18 cellular contexts compared by ENCODE assay signal in genomic region chr10:110833234-110833940, GRCh38. TPM values are rescaled to one million over a fixed set of nuclear protein-coding genes. Genes with fewer than 3 reads are reported as not detected.
DNase-seq lines count a peak whose midpoint lies in the region; ATAC-seq and TF ChIP-seq lines count a peak whose summit lies in the region.
"Had no signal": no experiment of that assay in that cellular context is flagged by ENCODE, and none has a peak within 500 bp of the region (broad histone marks: within the 10 kb centered on the region; RNA-seq: fewer than 3 reads in every experiment).

No MANE protein-coding gene starts in this region.

- DNase-seq in activated CD4-positive, alpha-beta T cell treated with anti-CD3 and anti-CD28 coated beads, Interleukin-2, amount 10 ng/mL, durations not matched to agents 7 days and 5 days, result no peak
- no peak for DNase-seq in activated CD4-positive, alpha-beta T cell treated with anti-CD3 and anti-CD28 coated beads for 1 hour
- peak; percentile 23 for DNase-seq in WTC11 (ENCODE audit: low spot score)
- peak; percentile 25 for DNase-seq in iPS-NIHi7 (ENCODE audit: extremely low spot score)
- no peak for DNase-seq in NOMO-1 treated with dmso at 0.1 percent for 144 hours (lab: John Stamatoyannopoulos, UW; ENCODE audit: unreplicated experiment)
- DNase-seq in brain microvascular endothelial cell, result no peak
- DNase-seq: ACHN; activated CD4-positive, alpha-beta memory T cell treated with anti-CD3 and anti-CD28 coated beads, Interleukin-2, amount 10 ng/mL, durations not matched to agents 7 days and 5 days; Calu3; cerebellar nuclear complex; head of caudate nucleus; KBM-7; left cardiac atrium; NCI-H1436; NCI-H774 had no signal

- no peaks in the 10 kb centered on the region for H3K27me3 ChIP-seq in brain microvascular endothelial cell (replicated peaks)

- H3K4me3 Mint-ChIP-seq in activated CD4-positive, alpha-beta T cell treated with anti-CD3 and anti-CD28 coated beads, Interleukin-2, amount 10 ng/mL, durations not matched to agents 7 days and 5 days, result no peak overlapping the region
- no peak overlapping the region for H3K4me3 Mint-ChIP-seq in WTC11
- no peak overlapping the region for H3K4me3 Mint-ChIP-seq in stimulated activated memory B cell treated with anti-CD40 and anti-IgM and Interleukin-4, amounts not matched to agents 10 μg/mL and 1 μg/mL and 100 μg/mL, for 72 hours
- H3K4me3 Mint-ChIP-seq: activated CD4-positive, alpha-beta memory T cell treated with anti-CD3 and anti-CD28 coated beads, Interleukin-2, amount 10 ng/mL, durations not matched to agents 7 days and 5 days had no signal

- POLR2A ChIA-PET in activated CD4-positive, alpha-beta T cell treated with anti-CD3 and anti-CD28 coated beads, Interleukin-2, amount 10 ng/mL, durations not matched to agents 7 days and 5 days (lab: Charles Lee), result no interaction called here
- POLR2A ChIA-PET in WTC11 (lab: Charles Lee), result no interaction called here

- no peak overlapping the region for H3K4me3 ChIP-seq in brain microvascular endothelial cell (ENCODE audit: low read depth, low read length)

- CTCF ChIA-PET in activated CD4-positive, alpha-beta T cell treated with anti-CD3 and anti-CD28 coated beads, Interleukin-2, amount 10 ng/mL, durations not matched to agents 7 days and 5 days (lab: Charles Lee), result interaction anchor here (0.8 to 1.4 kb wide), 4 partner anchors 14 to 35 kb away, joined by 3 to 4 read pairs (median 3); no protein-coding TSS in a partner anchor
- CTCF ChIA-PET in WTC11 (lab: Charles Lee), result no interaction called here

- H3K4me1 Mint-ChIP-seq in activated CD4-positive, alpha-beta T cell treated with anti-CD3 and anti-CD28 coated beads, Interleukin-2, amount 10 ng/mL, durations not matched to agents 7 days and 5 days, result peaks cover 36% of the 10 kb centered on the region
- H3K4me1 Mint-ChIP-seq in WTC11, result peaks cover 28% of the 10 kb centered on the region
- peaks cover 49% of the 10 kb centered on the region for H3K4me1 Mint-ChIP-seq in stimulated activated memory B cell treated with anti-CD40 and anti-IgM and Interleukin-4, amounts not matched to agents 10 μg/mL and 1 μg/mL and 100 μg/mL, for 72 hours

- no peak for TF ChIP-seq CTCF in WTC11 (IDR thresholded peaks at IDR 0.05)
- TF ChIP-seq CTCF in brain microvascular endothelial cell (IDR thresholded peaks at IDR 0.05; ENCODE audit: low read depth, low read length, missing control alignments), result no peak

- H3K9me3 Mint-ChIP-seq in activated CD4-positive, alpha-beta T cell treated with anti-CD3 and anti-CD28 coated beads, Interleukin-2, amount 10 ng/mL, durations not matched to agents 7 days and 5 days, result no peaks in the 10 kb centered on the region
- no peaks in the 10 kb centered on the region for H3K9me3 Mint-ChIP-seq in WTC11
- H3K9me3 Mint-ChIP-seq in stimulated activated memory B cell treated with anti-CD40 and anti-IgM and Interleukin-4, amounts not matched to agents 10 μg/mL and 1 μg/mL and 100 μg/mL, for 72 hours, result no peaks in the 10 kb centered on the region
- H3K9me3 Mint-ChIP-seq: activated CD4-positive, alpha-beta memory T cell treated with anti-CD3 and anti-CD28 coated beads, Interleukin-2, amount 10 ng/mL, durations not matched to agents 7 days and 5 days had no signal

- no peaks in the 10 kb centered on the region for H3K36me3 ChIP-seq in brain microvascular endothelial cell (replicated peaks)

- H3K27ac Mint-ChIP-seq in activated CD4-positive, alpha-beta T cell treated with anti-CD3 and anti-CD28 coated beads, Interleukin-2, amount 10 ng/mL, durations not matched to agents 7 days and 5 days, result peak overlapping the region; percentile 48
- no peak overlapping the region for H3K27ac Mint-ChIP-seq in WTC11
- H3K27ac Mint-ChIP-seq in stimulated activated memory B cell treated with anti-CD40 and anti-IgM and Interleukin-4, amounts not matched to agents 10 μg/mL and 1 μg/mL and 100 μg/mL, for 72 hours, result no peak overlapping the region
- H3K27ac Mint-ChIP-seq: activated CD4-positive, alpha-beta memory T cell treated with anti-CD3 and anti-CD28 coated beads, Interleukin-2, amount 10 ng/mL, durations not matched to agents 7 days and 5 days had no signal

- H3K27ac ChIP-seq in brain microvascular endothelial cell, result no peak overlapping the region
- H3K27ac ChIP-seq: epithelial cell of prostate had no signal

- in situ Hi-C loops in brain microvascular endothelial cell (cut with HindIII; ENCODE audit: low pct_ligation_motif_present, low sequenced_read_pairs), result no loop called here

- ATAC-seq in WTC11 (peak; percentile 64), GM18511 (IDR thresholded peaks at IDR 0.05; ENCODE audit: unreplicated experiment) (no peak)
- peak; percentile 6 for ATAC-seq in stimulated activated memory B cell treated with anti-CD40 and anti-IgM and Interleukin-4, amounts not matched to agents 10 μg/mL and 1 μg/mL and 100 μg/mL, for 72 hours

- no peaks in the 10 kb centered on the region for H3K27me3 Mint-ChIP-seq in activated CD4-positive, alpha-beta T cell treated with anti-CD3 and anti-CD28 coated beads, Interleukin-2, amount 10 ng/mL, durations not matched to agents 7 days and 5 days
- H3K27me3 Mint-ChIP-seq in WTC11 (ENCODE audit: low read depth), result no peaks in the 10 kb centered on the region
- no peaks in the 10 kb centered on the region for H3K27me3 Mint-ChIP-seq in stimulated activated memory B cell treated with anti-CD40 and anti-IgM and Interleukin-4, amounts not matched to agents 10 μg/mL and 1 μg/mL and 100 μg/mL, for 72 hours
- H3K27me3 Mint-ChIP-seq: activated CD4-positive, alpha-beta memory T cell treated with anti-CD3 and anti-CD28 coated beads, Interleukin-2, amount 10 ng/mL, durations not matched to agents 7 days and 5 days had no signal

- H3K36me3 Mint-ChIP-seq in activated CD4-positive, alpha-beta T cell treated with anti-CD3 and anti-CD28 coated beads, Interleukin-2, amount 10 ng/mL, durations not matched to agents 7 days and 5 days (ENCODE audit: low read depth), result no peaks in the 10 kb centered on the region
- no peaks in the 10 kb centered on the region for H3K36me3 Mint-ChIP-seq in WTC11
- H3K36me3 Mint-ChIP-seq in stimulated activated memory B cell treated with anti-CD40 and anti-IgM and Interleukin-4, amounts not matched to agents 10 μg/mL and 1 μg/mL and 100 μg/mL, for 72 hours, result no peaks in the 10 kb centered on the region

TF ChIP-seq in WTC11, 78 proteins besides CTCF, POLR2A, EP300 and RAD21:
- TF ChIP-seq ZNF121 (CRISPR knock-in tag; IDR thresholded peaks at IDR 0.05) (no peak), IRF1 (CRISPR knock-in tag; IDR thresholded peaks at IDR 0.05) (no peak), ATF1 (CRISPR knock-in tag; IDR thresholded peaks at IDR 0.05) (no peak), ZBTB43 (CRISPR knock-in tag; IDR thresholded peaks at IDR 0.05) (no peak), AR (CRISPR knock-in tag; IDR thresholded peaks at IDR 0.05) (no peak), ZNF232 (CRISPR knock-in tag; IDR thresholded peaks at IDR 0.05) (no peak), TCF7 (CRISPR knock-in tag; IDR thresholded peaks at IDR 0.05; ENCODE audit: low read depth) (no peak), USF2 (CRISPR knock-in tag; IDR thresholded peaks at IDR 0.05) (no peak), SP1 (CRISPR knock-in tag; conservative IDR thresholded peaks at IDR 0.05) (no peak)

RNA-seq across cellular contexts. Expression of gene PDCD4, which starts 38.3 kb away (rescaled TPM):
- total RNA-seq in activated CD4-positive, alpha-beta T cell treated with anti-CD3 and anti-CD28 coated beads, Interleukin-2, amount 10 ng/mL, durations not matched to agents 7 days and 5 days, result 10 to 100 TPM; 63.8 to 81.0 TPM
- total RNA-seq in WTC11 (2021), result 27.0 to 32.9 TPM (median 32.7 TPM) in 3 replicates

Comparison
In these comparisons a context has a peak if more than half of its experiments do, and no peak if none do; other contexts are left out.
1. DNase-seq: peak in WTC11 (single experiment) and iPS-NIHi7 (single experiment); none in activated CD4-positive, alpha-beta T cell treated with anti-CD3 and anti-CD28 coated beads, Interleukin-2, amount 10 ng/mL, durations not matched to agents 7 days and 5 days (single experiment), activated CD4-positive, alpha-beta T cell treated with anti-CD3 and anti-CD28 coated beads for 1 hour (single experiment), NOMO-1 treated with dmso at 0.1 percent for 144 hours (single experiment) and brain microvascular endothelial cell (single experiment).